1 cellular context compared by ENCODE assay signal in the genomic region with DNA sequence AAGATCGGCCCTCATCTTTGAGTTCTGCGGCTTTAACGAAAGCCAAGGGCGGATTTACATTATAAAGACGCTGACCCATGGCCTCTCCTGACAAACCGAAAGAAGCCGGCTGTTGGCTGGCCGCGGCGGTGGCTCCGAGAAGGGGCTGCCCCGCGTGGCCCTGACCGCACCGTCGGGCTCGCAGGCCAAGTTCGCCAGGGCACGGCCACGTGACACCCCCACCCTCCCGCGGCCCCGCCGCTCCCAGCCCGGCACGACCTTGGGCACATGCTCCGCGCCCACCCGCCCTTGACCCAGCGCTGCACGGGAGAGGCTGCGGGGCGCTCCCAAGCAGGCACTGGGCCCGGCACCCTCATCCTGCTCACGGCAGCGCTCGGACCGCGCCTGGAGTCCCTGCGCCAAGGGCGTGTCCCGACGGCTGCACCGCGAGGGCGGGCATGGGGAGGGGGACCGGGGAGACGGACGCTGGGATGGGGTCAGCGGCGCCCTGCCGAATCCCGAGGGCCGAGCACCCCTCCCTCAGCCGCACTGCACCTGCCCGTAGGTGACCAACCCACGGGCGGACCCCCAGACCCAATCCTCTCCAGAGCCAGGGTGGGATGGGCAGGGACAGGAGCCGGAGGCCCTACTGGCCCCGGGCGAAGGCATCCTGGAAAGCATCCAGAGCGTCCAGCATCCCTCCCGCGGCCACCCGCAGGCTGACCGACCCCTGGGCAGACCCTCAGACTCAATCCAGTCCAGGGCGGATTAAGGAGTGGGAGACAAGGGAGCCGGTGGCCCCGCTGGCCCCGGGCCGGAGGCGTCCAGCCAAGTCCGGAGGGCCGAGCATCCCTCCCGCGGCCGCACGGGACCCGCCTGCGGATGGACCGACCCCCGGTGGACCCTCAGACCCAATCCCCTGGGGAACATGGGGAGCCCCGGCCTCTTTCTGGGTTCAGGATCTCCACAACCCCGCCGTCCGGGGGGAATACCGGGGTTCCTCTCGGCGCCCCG.
TF ChIP-seq lines count a peak whose summit lies in the region.

No MANE protein-coding gene starts in this region.

TF ChIP-seq in SK-N-SH treated with all-trans-retinoic acid at 6 μM for 48 hours, 23 proteins besides CTCF, POLR2A, EP300 and RAD21 (continued from another document):
- TF ChIP-seq POU6F1 (CRISPR knock-in tag; IDR thresholded peaks at IDR 0.05; ENCODE audit: borderline replicate concordance, low read depth) (no peak), ISL1 (CRISPR knock-in tag; IDR thresholded peaks at IDR 0.05) (no peak), OSR1 (CRISPR knock-in tag; IDR thresholded peaks at IDR 0.05) (no peak), CREB5 (CRISPR knock-in tag; IDR thresholded peaks at IDR 0.05; ENCODE audit: low read depth) (no peak), SNAI2 (CRISPR knock-in tag; IDR thresholded peaks at IDR 0.05) (no peak)
